Comparison of ENCODE assay signal across 1 cellular context in the genomic region with DNA sequence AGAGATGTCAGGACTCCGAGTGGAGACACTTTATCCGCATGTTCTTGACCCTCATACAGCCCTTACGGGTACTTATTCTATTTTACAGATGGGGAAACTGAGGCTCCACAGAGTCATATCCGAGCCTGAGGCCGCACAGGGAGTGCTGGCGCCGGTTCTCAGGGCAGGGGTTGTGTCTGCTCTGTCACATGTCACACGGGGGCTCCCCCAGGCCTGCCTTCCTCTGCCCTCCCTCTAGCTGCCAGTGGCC.
TF ChIP-seq lines count a peak whose summit lies in the region.

No MANE protein-coding gene starts in this region.

TF ChIP-seq in HepG2, 621 proteins besides CTCF, POLR2A, EP300 and RAD21 (continued from another document and continues in another):
- TF ChIP-seq, protein P1, sequence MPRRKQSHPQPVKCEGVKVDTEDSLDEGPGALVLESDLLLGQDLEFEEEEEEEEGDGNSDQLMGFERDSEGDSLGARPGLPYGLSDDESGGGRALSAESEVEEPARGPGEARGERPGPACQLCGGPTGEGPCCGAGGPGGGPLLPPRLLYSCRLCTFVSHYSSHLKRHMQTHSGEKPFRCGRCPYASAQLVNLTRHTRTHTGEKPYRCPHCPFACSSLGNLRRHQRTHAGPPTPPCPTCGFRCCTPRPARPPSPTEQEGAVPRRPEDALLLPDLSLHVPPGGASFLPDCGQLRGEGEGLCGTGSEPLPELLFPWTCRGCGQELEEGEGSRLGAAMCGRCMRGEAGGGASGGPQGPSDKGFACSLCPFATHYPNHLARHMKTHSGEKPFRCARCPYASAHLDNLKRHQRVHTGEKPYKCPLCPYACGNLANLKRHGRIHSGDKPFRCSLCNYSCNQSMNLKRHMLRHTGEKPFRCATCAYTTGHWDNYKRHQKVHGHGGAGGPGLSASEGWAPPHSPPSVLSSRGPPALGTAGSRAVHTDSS (CRISPR knock-in tag; conservative IDR thresholded peaks at IDR 0.05) = no peak
- TF ChIP-seq, protein P2, sequence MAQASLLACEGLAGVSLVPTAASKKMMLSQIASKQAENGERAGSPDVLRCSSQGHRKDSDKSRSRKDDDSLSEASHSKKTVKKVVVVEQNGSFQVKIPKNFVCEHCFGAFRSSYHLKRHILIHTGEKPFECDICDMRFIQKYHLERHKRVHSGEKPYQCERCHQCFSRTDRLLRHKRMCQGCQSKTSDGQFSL (CRISPR knock-in tag; IDR thresholded peaks at IDR 0.05) = no peak
- no peak for TF ChIP-seq ZNF552 (CRISPR knock-in tag; IDR thresholded peaks at IDR 0.05; ENCODE audit: borderline replicate concordance)
- TF ChIP-seq, protein P3, sequence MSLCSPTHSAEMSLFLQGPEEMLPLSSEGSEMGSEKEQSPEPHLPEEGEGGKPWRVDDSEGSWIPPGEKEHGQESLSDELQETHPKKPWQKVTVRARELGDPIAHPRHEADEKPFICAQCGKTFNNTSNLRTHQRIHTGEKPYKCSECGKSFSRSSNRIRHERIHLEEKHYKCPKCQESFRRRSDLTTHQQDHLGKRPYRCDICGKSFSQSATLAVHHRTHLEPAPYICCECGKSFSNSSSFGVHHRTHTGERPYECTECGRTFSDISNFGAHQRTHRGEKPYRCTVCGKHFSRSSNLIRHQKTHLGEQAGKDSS (CRISPR knock-in tag; IDR thresholded peaks at IDR 0.05; ENCODE audit: borderline replicate concordance, low read depth) = no peak; the same call in 1 of the 2 replicates
- TF ChIP-seq ZNF296 (CRISPR knock-in tag; conservative IDR thresholded peaks at IDR 0.05) = no peak
- TF ChIP-seq, protein P4, sequence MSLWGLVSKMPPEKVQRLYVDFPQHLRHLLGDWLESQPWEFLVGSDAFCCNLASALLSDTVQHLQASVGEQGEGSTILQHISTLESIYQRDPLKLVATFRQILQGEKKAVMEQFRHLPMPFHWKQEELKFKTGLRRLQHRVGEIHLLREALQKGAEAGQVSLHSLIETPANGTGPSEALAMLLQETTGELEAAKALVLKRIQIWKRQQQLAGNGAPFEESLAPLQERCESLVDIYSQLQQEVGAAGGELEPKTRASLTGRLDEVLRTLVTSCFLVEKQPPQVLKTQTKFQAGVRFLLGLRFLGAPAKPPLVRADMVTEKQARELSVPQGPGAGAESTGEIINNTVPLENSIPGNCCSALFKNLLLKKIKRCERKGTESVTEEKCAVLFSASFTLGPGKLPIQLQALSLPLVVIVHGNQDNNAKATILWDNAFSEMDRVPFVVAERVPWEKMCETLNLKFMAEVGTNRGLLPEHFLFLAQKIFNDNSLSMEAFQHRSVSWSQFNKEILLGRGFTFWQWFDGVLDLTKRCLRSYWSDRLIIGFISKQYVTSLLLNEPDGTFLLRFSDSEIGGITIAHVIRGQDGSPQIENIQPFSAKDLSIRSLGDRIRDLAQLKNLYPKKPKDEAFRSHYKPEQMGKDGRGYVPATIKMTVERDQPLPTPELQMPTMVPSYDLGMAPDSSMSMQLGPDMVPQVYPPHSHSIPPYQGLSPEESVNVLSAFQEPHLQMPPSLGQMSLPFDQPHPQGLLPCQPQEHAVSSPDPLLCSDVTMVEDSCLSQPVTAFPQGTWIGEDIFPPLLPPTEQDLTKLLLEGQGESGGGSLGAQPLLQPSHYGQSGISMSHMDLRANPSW (CRISPR knock-in tag; IDR thresholded peaks at IDR 0.05; ENCODE audit: borderline replicate concordance) = no peak
- no peak for TF ChIP-seq BRCA1 (CRISPR knock-in tag; IDR thresholded peaks at IDR 0.05)
- no peak for TF ChIP-seq HCFC1 (IDR thresholded peaks at IDR 0.05; ENCODE audit: low read depth, low read length)
- TF ChIP-seq CBX5 (CRISPR knock-in tag; IDR thresholded peaks at IDR 0.05; ENCODE audit: borderline replicate concordance) = no peak
- TF ChIP-seq, protein P5, sequence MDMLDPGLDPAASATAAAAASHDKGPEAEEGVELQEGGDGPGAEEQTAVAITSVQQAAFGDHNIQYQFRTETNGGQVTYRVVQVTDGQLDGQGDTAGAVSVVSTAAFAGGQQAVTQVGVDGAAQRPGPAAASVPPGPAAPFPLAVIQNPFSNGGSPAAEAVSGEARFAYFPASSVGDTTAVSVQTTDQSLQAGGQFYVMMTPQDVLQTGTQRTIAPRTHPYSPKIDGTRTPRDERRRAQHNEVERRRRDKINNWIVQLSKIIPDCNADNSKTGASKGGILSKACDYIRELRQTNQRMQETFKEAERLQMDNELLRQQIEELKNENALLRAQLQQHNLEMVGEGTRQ (IDR thresholded peaks at IDR 0.05; ENCODE audit: low read depth, low read length) = no peak
- TF ChIP-seq, protein P5 (CRISPR knock-in tag; IDR thresholded peaks at IDR 0.05; ENCODE audit: borderline replicate concordance) = no peak
- no peak for TF ChIP-seq TCF7L2 (IDR thresholded peaks at IDR 0.05; ENCODE audit: low read depth, low read length)
- TF ChIP-seq ARNT (IDR thresholded peaks at IDR 0.05) = no peak
- TF ChIP-seq ASH2L (IDR thresholded peaks at IDR 0.05; ENCODE audit: insufficient read length, low read depth, low read length) = no peak
- no peak for TF ChIP-seq YY1 (IDR thresholded peaks at IDR 0.05; ENCODE audit: insufficient read depth, insufficient replicate concordance, low read depth, low read length)
- TF ChIP-seq, protein P6, sequence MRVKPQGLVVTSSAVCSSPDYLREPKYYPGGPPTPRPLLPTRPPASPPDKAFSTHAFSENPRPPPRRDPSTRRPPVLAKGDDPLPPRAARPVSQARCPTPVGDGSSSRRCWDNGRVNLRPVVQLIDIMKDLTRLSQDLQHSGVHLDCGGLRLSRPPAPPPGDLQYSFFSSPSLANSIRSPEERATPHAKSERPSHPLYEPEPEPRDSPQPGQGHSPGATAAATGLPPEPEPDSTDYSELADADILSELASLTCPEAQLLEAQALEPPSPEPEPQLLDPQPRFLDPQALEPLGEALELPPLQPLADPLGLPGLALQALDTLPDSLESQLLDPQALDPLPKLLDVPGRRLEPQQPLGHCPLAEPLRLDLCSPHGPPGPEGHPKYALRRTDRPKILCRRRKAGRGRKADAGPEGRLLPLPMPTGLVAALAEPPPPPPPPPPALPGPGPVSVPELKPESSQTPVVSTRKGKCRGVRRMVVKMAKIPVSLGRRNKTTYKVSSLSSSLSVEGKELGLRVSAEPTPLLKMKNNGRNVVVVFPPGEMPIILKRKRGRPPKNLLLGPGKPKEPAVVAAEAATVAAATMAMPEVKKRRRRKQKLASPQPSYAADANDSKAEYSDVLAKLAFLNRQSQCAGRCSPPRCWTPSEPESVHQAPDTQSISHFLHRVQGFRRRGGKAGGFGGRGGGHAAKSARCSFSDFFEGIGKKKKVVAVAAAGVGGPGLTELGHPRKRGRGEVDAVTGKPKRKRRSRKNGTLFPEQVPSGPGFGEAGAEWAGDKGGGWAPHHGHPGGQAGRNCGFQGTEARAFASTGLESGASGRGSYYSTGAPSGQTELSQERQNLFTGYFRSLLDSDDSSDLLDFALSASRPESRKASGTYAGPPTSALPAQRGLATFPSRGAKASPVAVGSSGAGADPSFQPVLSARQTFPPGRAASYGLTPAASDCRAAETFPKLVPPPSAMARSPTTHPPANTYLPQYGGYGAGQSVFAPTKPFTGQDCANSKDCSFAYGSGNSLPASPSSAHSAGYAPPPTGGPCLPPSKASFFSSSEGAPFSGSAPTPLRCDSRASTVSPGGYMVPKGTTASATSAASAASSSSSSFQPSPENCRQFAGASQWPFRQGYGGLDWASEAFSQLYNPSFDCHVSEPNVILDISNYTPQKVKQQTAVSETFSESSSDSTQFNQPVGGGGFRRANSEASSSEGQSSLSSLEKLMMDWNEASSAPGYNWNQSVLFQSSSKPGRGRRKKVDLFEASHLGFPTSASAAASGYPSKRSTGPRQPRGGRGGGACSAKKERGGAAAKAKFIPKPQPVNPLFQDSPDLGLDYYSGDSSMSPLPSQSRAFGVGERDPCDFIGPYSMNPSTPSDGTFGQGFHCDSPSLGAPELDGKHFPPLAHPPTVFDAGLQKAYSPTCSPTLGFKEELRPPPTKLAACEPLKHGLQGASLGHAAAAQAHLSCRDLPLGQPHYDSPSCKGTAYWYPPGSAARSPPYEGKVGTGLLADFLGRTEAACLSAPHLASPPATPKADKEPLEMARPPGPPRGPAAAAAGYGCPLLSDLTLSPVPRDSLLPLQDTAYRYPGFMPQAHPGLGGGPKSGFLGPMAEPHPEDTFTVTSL (CRISPR knock-in tag; IDR thresholded peaks at IDR 0.05; ENCODE audit: borderline replicate concordance) = no peak
- no peak for TF ChIP-seq ZNF83 (CRISPR knock-in tag; IDR thresholded peaks at IDR 0.05; ENCODE audit: borderline replicate concordance)
- TF ChIP-seq, protein P7, sequence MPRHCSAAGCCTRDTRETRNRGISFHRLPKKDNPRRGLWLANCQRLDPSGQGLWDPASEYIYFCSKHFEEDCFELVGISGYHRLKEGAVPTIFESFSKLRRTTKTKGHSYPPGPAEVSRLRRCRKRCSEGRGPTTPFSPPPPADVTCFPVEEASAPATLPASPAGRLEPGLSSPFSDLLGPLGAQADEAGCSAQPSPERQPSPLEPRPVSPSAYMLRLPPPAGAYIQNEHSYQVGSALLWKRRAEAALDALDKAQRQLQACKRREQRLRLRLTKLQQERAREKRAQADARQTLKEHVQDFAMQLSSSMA (CRISPR knock-in tag; IDR thresholded peaks at IDR 0.05) = no peak
- TF ChIP-seq MED8 (CRISPR knock-in tag; IDR thresholded peaks at IDR 0.05; ENCODE audit: insufficient replicate concordance) = no peak
- TF ChIP-seq, protein P8, sequence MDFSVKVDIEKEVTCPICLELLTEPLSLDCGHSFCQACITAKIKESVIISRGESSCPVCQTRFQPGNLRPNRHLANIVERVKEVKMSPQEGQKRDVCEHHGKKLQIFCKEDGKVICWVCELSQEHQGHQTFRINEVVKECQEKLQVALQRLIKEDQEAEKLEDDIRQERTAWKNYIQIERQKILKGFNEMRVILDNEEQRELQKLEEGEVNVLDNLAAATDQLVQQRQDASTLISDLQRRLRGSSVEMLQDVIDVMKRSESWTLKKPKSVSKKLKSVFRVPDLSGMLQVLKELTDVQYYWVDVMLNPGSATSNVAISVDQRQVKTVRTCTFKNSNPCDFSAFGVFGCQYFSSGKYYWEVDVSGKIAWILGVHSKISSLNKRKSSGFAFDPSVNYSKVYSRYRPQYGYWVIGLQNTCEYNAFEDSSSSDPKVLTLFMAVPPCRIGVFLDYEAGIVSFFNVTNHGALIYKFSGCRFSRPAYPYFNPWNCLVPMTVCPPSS (IDR thresholded peaks at IDR 0.05) = no peak
- TF ChIP-seq, protein P9, sequence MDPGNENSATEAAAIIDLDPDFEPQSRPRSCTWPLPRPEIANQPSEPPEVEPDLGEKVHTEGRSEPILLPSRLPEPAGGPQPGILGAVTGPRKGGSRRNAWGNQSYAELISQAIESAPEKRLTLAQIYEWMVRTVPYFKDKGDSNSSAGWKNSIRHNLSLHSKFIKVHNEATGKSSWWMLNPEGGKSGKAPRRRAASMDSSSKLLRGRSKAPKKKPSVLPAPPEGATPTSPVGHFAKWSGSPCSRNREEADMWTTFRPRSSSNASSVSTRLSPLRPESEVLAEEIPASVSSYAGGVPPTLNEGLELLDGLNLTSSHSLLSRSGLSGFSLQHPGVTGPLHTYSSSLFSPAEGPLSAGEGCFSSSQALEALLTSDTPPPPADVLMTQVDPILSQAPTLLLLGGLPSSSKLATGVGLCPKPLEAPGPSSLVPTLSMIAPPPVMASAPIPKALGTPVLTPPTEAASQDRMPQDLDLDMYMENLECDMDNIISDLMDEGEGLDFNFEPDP (CRISPR knock-in tag; conservative IDR thresholded peaks at IDR 0.05) = no peak
- no peak for TF ChIP-seq ZNF484 (CRISPR knock-in tag; IDR thresholded peaks at IDR 0.05; ENCODE audit: borderline replicate concordance, low read depth)
- TF ChIP-seq, protein P10, sequence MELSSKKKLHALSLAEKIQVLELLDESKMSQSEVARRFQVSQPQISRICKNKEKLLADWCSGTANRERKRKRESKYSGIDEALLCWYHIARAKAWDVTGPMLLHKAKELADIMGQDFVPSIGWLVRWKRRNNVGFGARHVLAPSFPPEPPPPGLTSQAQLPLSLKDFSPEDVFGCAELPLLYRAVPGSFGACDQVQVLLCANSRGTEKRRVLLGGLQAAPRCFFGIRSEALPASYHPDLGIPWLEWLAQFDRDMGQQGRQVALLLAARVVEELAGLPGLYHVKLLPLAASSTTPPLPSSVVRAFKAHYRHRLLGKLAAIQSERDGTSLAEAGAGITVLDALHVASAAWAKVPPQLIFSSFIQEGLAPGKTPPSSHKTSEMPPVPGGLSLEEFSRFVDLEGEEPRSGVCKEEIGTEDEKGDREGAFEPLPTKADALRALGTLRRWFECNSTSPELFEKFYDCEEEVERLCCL (CRISPR knock-in tag; IDR thresholded peaks at IDR 0.05; ENCODE audit: borderline replicate concordance) = no peak
- TF ChIP-seq AGO2 (optimal IDR thresholded peaks at IDR 0.05; ENCODE audit: low read depth, low read length) = no peak
- TF ChIP-seq ZSCAN21 (CRISPR knock-in tag; IDR thresholded peaks at IDR 0.05; ENCODE audit: borderline replicate concordance) = no peak
- no peak for TF ChIP-seq FOXO1 (CRISPR knock-in tag; IDR thresholded peaks at IDR 0.05)
- 0 out of 2 replicates have a peak, but pooled peaks have one; percentile 8 for TF ChIP-seq ZNF343 (CRISPR knock-in tag; IDR thresholded peaks at IDR 0.05)
- no peak for TF ChIP-seq CENPT (CRISPR knock-in tag; IDR thresholded peaks at IDR 0.05; ENCODE audit: low read depth)
- TF ChIP-seq MEIS1 (CRISPR knock-in tag; IDR thresholded peaks at IDR 0.05; ENCODE audit: borderline replicate concordance) = 0 out of 2 replicates have a peak, but pooled peaks have one; percentile 7
- TF ChIP-seq ZFP1 (CRISPR knock-in tag; IDR thresholded peaks at IDR 0.05) = no peak
- no peak for TF ChIP-seq ZNF34 (CRISPR knock-in tag; IDR thresholded peaks at IDR 0.05; ENCODE audit: borderline replicate concordance)
- no peak for TF ChIP-seq HMG20B (CRISPR knock-in tag; conservative IDR thresholded peaks at IDR 0.05)
- TF ChIP-seq ZNF282 (IDR thresholded peaks at IDR 0.05; ENCODE audit: partially characterized antibody) = no peak
- TF ChIP-seq RFX3 (CRISPR knock-in tag; IDR thresholded peaks at IDR 0.05) = no peak
- no peak for TF ChIP-seq ZNF10 (CRISPR knock-in tag; IDR thresholded peaks at IDR 0.05; ENCODE audit: borderline replicate concordance, low read depth)
- no peak for TF ChIP-seq ERF (CRISPR knock-in tag; IDR thresholded peaks at IDR 0.05)
- TF ChIP-seq RFX5 (IDR thresholded peaks at IDR 0.05; ENCODE audit: low read depth, low read length) = no peak
- TF ChIP-seq ZNF777 (CRISPR knock-in tag; IDR thresholded peaks at IDR 0.05) = no peak
- TF ChIP-seq, protein P11, sequence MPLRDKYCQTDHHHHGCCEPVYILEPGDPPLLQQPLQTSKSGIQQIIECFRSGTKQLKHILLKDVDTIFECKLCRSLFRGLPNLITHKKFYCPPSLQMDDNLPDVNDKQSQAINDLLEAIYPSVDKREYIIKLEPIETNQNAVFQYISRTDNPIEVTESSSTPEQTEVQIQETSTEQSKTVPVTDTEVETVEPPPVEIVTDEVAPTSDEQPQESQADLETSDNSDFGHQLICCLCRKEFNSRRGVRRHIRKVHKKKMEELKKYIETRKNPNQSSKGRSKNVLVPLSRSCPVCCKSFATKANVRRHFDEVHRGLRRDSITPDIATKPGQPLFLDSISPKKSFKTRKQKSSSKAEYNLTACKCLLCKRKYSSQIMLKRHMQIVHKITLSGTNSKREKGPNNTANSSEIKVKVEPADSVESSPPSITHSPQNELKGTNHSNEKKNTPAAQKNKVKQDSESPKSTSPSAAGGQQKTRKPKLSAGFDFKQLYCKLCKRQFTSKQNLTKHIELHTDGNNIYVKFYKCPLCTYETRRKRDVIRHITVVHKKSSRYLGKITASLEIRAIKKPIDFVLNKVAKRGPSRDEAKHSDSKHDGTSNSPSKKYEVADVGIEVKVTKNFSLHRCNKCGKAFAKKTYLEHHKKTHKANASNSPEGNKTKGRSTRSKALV (CRISPR knock-in tag; IDR thresholded peaks at IDR 0.05) = no peak
- TF ChIP-seq ZNF720 (CRISPR knock-in tag; IDR thresholded peaks at IDR 0.05) = no peak
- no peak for TF ChIP-seq SMARCE1 (IDR thresholded peaks at IDR 0.05; ENCODE audit: borderline replicate concordance)
